In genomic region chr22:46379301-46379930, GRCh38 we compare ENCODE assay signal across 1 cellular context.
TF ChIP-seq lines count a peak whose summit lies in the region.

No MANE protein-coding gene starts in this region.

TF ChIP-seq in GM23338, 12 proteins besides CTCF, POLR2A, EP300 and RAD21 (continued from another document):
- TF ChIP-seq EZH2phosphoT487 (IDR thresholded peaks at IDR 0.05; ENCODE audit: unreplicated experiment) = no peak
